18 cellular contexts compared by ENCODE assay signal in genomic region chr10:71707240-71707789, GRCh38. TPM values are rescaled to one million over a fixed set of nuclear protein-coding genes. Genes with fewer than 3 reads are reported as not detected.
"Had no signal": no experiment of that assay in that cellular context is flagged by ENCODE, and none has a peak within 500 bp of the region (broad histone marks: within the 10 kb centered on the region; RNA-seq: fewer than 3 reads in every experiment).

No MANE protein-coding gene starts in this region.

- H3K4me3 ChIP-seq: gastroesophageal sphincter, right lobe of liver, skin epidermis, testis, vagina had no signal

- H3K4me3 Mint-ChIP-seq: activated B cell treated with CpG ODN at 0.5 μM for 24 hours; activated CD4-positive, alpha-beta memory T cell treated with anti-CD3 and anti-CD28 coated beads, Interleukin-2, amount 10 ng/mL, durations not matched to agents 7 days and 5 days; activated naive CD8-positive, alpha-beta T cell; nephron; stimulated activated effector memory CD8-positive, alpha-beta T cell treated with anti-CD3 and anti-CD28 coated beads, Interleukin-12 subunit alpha, Interleukin-12 subunit beta, amount 100 ng/mL, for 72 hours; type B pancreatic cell had no signal

- H3K27ac Mint-ChIP-seq: activated B cell treated with CpG ODN at 0.5 μM for 24 hours; activated CD4-positive, alpha-beta memory T cell treated with anti-CD3 and anti-CD28 coated beads, Interleukin-2, amount 10 ng/mL, durations not matched to agents 7 days and 5 days; activated naive CD8-positive, alpha-beta T cell; nephron; type B pancreatic cell had no signal

- H3K36me3 Mint-ChIP-seq: activated naive CD8-positive, alpha-beta T cell; stimulated activated effector memory CD8-positive, alpha-beta T cell treated with anti-CD3 and anti-CD28 coated beads, Interleukin-12 subunit alpha, Interleukin-12 subunit beta, amount 100 ng/mL, for 72 hours; type B pancreatic cell had no signal

- H3K27me3 ChIP-seq: gastroesophageal sphincter, right lobe of liver, testis, vagina had no signal

- H3K9me3 Mint-ChIP-seq: activated B cell treated with CpG ODN at 0.5 μM for 24 hours; activated CD4-positive, alpha-beta memory T cell treated with anti-CD3 and anti-CD28 coated beads, Interleukin-2, amount 10 ng/mL, durations not matched to agents 7 days and 5 days; nephron; stimulated activated effector memory CD8-positive, alpha-beta T cell treated with anti-CD3 and anti-CD28 coated beads, Interleukin-12 subunit alpha, Interleukin-12 subunit beta, amount 100 ng/mL, for 72 hours; type B pancreatic cell had no signal

- H3K36me3 ChIP-seq: gastroesophageal sphincter, right lobe of liver, vagina had no signal

- H3K27me3 Mint-ChIP-seq: activated B cell treated with CpG ODN at 0.5 μM for 24 hours; activated CD4-positive, alpha-beta memory T cell treated with anti-CD3 and anti-CD28 coated beads, Interleukin-2, amount 10 ng/mL, durations not matched to agents 7 days and 5 days; activated naive CD8-positive, alpha-beta T cell; type B pancreatic cell had no signal

- H3K27ac ChIP-seq: epithelial cell of prostate, gastroesophageal sphincter, right lobe of liver, skin epidermis, testis, vagina had no signal

- H3K9me3 ChIP-seq: gastroesophageal sphincter, right lobe of liver, testis, vagina had no signal

- DNase-seq: activated CD4-positive, alpha-beta T cell treated with anti-CD3 and anti-CD28 coated beads for 4 hours; cortex of kidney; left ventricle myocardium superior; mammary epithelial cell; stimulated activated CD4-positive, alpha-beta T cell treated with anti-CD3 and anti-CD28 coated beads, Interleukin-1b, Interleukin-23, amount 100 ng/mL, for 48 hours; T-helper 9 cell; testis had no signal

- ATAC-seq: gastroesophageal sphincter had no signal

RNA-seq across cellular contexts. Expression of gene C10orf105, which starts 12.3 kb away (rescaled TPM):
- total RNA-seq: activated B cell treated with CpG ODN at 0.5 μM for 24 hours had no signal
- polyA plus RNA-seq: mammary epithelial cell had no signal
